8 cellular contexts compared by ENCODE assay signal in the genomic region with DNA sequence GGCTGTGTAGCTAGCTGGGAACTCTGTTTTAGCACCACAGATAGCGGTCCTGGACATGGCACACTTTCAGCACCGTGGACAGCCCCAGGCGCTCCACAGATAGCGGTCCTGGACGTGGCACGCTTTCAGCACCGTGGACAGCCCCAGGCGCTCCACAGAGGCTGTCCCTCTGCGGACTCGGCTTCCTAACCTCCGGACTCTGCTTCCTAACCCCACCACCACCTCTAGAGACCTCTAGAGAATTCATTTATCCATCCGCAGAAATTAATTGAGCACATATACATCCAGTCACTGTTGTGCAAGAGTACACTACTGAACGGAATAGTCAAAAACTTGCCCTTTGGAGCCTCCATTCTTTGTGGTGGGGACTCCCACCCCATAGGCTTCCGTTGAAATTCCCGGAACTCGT. TPM values are rescaled to one million over a fixed set of nuclear protein-coding genes. Genes with fewer than 3 reads are reported as not detected.
DNase-seq lines count a peak whose midpoint lies in the region; ATAC-seq, FAIRE-seq and TF ChIP-seq lines count a peak whose summit lies in the region.

No MANE protein-coding gene starts in this region.

- no peak overlapping the region for H3K27ac Mint-ChIP-seq in activated B cell treated with CpG ODN at 0.5 μM for 24 hours

- peaks cover 3% of the 10 kb centered on the region for H4K20me1 ChIP-seq in keratinocyte (ENCODE audit: control insufficient read depth, extremely low read depth, insufficient read depth, low read length)

- H3K9me3 ChIP-seq in keratinocyte (ENCODE audit: control insufficient read depth, low read depth, low read length), result no peaks in the 10 kb centered on the region

- H3K27me3 Mint-ChIP-seq in activated B cell treated with CpG ODN at 0.5 μM for 24 hours, result peaks cover 45% of the 10 kb centered on the region

- no peaks in the 10 kb centered on the region for H3K9me1 ChIP-seq in keratinocyte (ENCODE audit: control insufficient read depth, extremely low read depth, insufficient read depth, low read length)

- ATAC-seq in activated B cell treated with CpG ODN at 0.5 μM for 24 hours (ENCODE audit: low read depth), result peak; percentile 77
- ATAC-seq in GM21390 (IDR thresholded peaks at IDR 0.05; ENCODE audit: unreplicated experiment), result no peak

- H3K4me1 ChIP-seq in keratinocyte (ENCODE audit: control insufficient read depth, extremely low read depth, insufficient read depth, low read length), result no peaks in the 10 kb centered on the region

- dilution Hi-C loops in keratinocyte (cut with MboI; ENCODE audit: extremely low pct_ligation_motif_present, low sequenced_read_pairs), result no loop called here

- H3K4me3 Mint-ChIP-seq in activated B cell treated with CpG ODN at 0.5 μM for 24 hours, result no peak overlapping the region

- no peak overlapping the region for H2AFZ ChIP-seq in keratinocyte (ENCODE audit: control insufficient read depth, low read length)

- intact Hi-C loops in activated B cell treated with CpG ODN at 0.5 μM for 24 hours (cut with micrococcal nuclease), result no loop called here

- DNase-seq in A172 (ENCODE audit: low spot score) (peak; percentile 87), HT-29 (ENCODE audit: low spot score) (peak; percentile 84), activated B cell treated with CpG ODN at 0.5 μM for 24 hours (peak; percentile 40), T47D (ENCODE audit: low read depth in 1 of 2, low spot score in 1 of 2) (peak; percentile 79 to 95), keratinocyte (ENCODE audit: low read depth, low spot score) (peak; percentile 44), NCI-H187 (lab: John Stamatoyannopoulos, UW) (no peak)
- DNase-seq in stimulated activated CD4-positive, alpha-beta T cell treated with anti-CD3 and anti-CD28 coated beads, Interleukin-1b, Interleukin-23, amount 100 ng/mL, for 48 hours, result peak; percentile 72

- no peak overlapping the region for H3K9ac ChIP-seq in keratinocyte (ENCODE audit: control insufficient read depth, extremely low read depth, insufficient read depth, low read length)

- CTCF ChIA-PET in activated B cell treated with CpG ODN at 0.5 μM for 24 hours (lab: Charles Lee), result no interaction called here

- in situ Hi-C loops in T47D (cut with HindIII; ENCODE audit: low pct_unique_long_range_greater_than_20kb, low sequenced_read_pairs), result no loop called here

- H3K79me2 ChIP-seq in keratinocyte (ENCODE audit: control insufficient read depth, insufficient read depth, low read length), result no peaks in the 10 kb centered on the region

- H3K4me3 ChIP-seq in keratinocyte (ENCODE audit: control insufficient read depth in 2 of 3, extremely low read depth in 1 of 3, insufficient read depth in 2 of 3, low read depth in 1 of 3, low read length in 3 of 3), result no peak overlapping the region

- H3K27me3 ChIP-seq in keratinocyte (ENCODE audit: control insufficient read depth, extremely low read depth, insufficient read depth, low read length), result peaks cover 10% of the 10 kb centered on the region

- POLR2A ChIA-PET in activated B cell treated with CpG ODN at 0.5 μM for 24 hours (lab: Charles Lee), result no interaction called here

- no peaks in the 10 kb centered on the region for H3K36me3 Mint-ChIP-seq in activated B cell treated with CpG ODN at 0.5 μM for 24 hours (ENCODE audit: low read depth)

- H3K36me3 ChIP-seq in keratinocyte (ENCODE audit: control insufficient read depth in 2 of 2, extremely low read depth in 1 of 2, insufficient read depth in 2 of 2, low read length in 2 of 2), result no peaks in the 10 kb centered on the region

- FAIRE-seq in keratinocyte (lab: Jason Lieb, UNC), result no peak

- H3K27ac ChIP-seq in keratinocyte (ENCODE audit: control insufficient read depth, insufficient read depth, low read length), result no peak overlapping the region

- TF ChIP-seq CTCF in activated B cell treated with CpG ODN at 0.5 μM for 24 hours (IDR thresholded peaks at IDR 0.05) (no peak), keratinocyte (optimal IDR thresholded peaks at IDR 0.05 in 1 of 3, IDR thresholded peaks at IDR 0.05 in 1 of 3, conservative IDR thresholded peaks at IDR 0.05 in 1 of 3; ENCODE audit: extremely low read depth in 1 of 3, insufficient read depth in 2 of 3, low read length in 3 of 3) (no peak)

- H3K9me3 Mint-ChIP-seq in activated B cell treated with CpG ODN at 0.5 μM for 24 hours, result peaks cover 2% of the 10 kb centered on the region

- no peaks in the 10 kb centered on the region for H3K4me1 Mint-ChIP-seq in activated B cell treated with CpG ODN at 0.5 μM for 24 hours

- H3K4me2 ChIP-seq in keratinocyte (ENCODE audit: control insufficient read depth, extremely low read depth, insufficient read depth, low read depth, low read length), result no peak overlapping the region

RNA-seq across cellular contexts. Expression of gene UNC5A, which starts 27.4 kb away (rescaled TPM):
- 2.9 and 3.4 TPM in 2 replicates for total RNA-seq in A172 (2014; rRNA removed; shearing (Covaris generic))
- 0.28 and 0.60 TPM in 2 replicates for total RNA-seq in HT-29 (2014; rRNA removed; shearing (Covaris generic))
- not detected in 2 replicates for total RNA-seq in activated B cell treated with CpG ODN at 0.5 μM for 24 hours
- polyA plus RNA-seq in keratinocyte, result 0.03 to 0.05 TPM in 2 of 3 replicates, not detected in the other
- polyA plus RNA-seq in keratinocyte (2011; ENCODE audit: low read depth), result not detected
- polyA plus RNA-seq in keratinocyte (2011; cell fraction: cytosol; rRNA removed), result 0.02 and 0.10 TPM in 2 replicates
- polyA plus RNA-seq in keratinocyte (2011; cell fraction: nucleus; rRNA removed), result 0.10 and 0.12 TPM in 2 replicates
- polyA plus RNA-seq in keratinocyte (2012; ENCODE audit: low replicate concordance), result 0.09 TPM in 1 of 2 replicates, not detected in the other
- not detected in 3 replicates for polyA minus RNA-seq in keratinocyte
- polyA minus RNA-seq in keratinocyte (2011; cell fraction: cytosol; rRNA and poly(A)+ RNA removed), result not detected
- 0.21 and 0.47 TPM in 2 replicates for polyA minus RNA-seq in keratinocyte (2011; cell fraction: nucleus; rRNA and poly(A)+ RNA removed)

Comparison
In these comparisons a context has a peak if more than half of its experiments do, and no peak if none do; other contexts are left out.
1. DNase-seq: peak in A172 (single experiment), HT-29 (single experiment), activated B cell treated with CpG ODN at 0.5 μM for 24 hours (single experiment), T47D (2 of 2), keratinocyte (single experiment) and stimulated activated CD4-positive, alpha-beta T cell treated with anti-CD3 and anti-CD28 coated beads, Interleukin-1b, Interleukin-23, amount 100 ng/mL, for 48 hours (single experiment); none in NCI-H187 (0 of 2).